1 cellular context compared by ENCODE assay signal in the genomic region with DNA sequence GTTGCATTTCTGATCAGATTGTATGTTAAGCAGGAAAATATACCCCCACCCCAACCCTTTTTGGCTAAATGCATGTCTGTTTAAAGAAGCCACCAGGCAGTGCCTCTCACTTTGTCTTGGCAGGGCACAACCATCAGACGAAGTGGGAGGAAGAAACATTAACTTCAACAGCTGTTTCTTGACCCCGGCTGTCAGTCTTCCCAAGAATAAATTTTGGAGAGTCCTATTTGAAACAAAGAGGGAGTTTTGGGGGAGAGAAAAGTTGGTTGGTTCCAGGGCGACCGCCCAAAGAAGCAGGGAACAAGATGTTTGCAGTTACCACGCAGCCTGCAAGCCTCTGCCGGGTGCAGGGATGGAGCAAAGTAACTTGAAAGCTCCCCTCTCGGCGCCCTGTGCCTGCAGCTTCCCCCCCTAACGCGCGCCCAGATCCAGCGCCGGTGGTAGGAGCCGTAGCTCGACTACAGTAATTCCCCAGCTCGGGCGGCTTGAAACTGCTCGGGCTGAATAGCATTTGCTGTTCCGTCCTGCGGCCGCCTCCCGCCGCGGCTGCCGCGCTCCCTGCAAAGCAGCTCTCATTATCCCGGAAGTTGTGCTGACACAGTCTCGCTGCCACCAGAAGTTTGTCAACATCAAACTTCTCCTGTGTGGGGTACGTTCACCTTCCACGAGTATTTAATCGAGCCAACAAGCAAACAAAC.
A peak's percentile ranks its signal among the peaks of the same experiment; 100 is the strongest.
TF ChIP-seq lines count a peak whose summit lies in the region.

No MANE protein-coding gene starts in this region.

TF ChIP-seq in IMR-90, 13 proteins besides CTCF, POLR2A, EP300 and RAD21 (continued from another document):
- TF ChIP-seq MXI1 (IDR thresholded peaks at IDR 0.05; ENCODE audit: borderline replicate concordance, low read depth, low read length) (no peak), RCOR1 (IDR thresholded peaks at IDR 0.05; ENCODE audit: insufficient replicate concordance, low read length) (peak; percentile 73), NFE2L2 (IDR thresholded peaks at IDR 0.05; ENCODE audit: low read depth, low read length) (0 out of 2 replicates have a peak, but pooled peaks have one; percentile 14), BHLHE40 (IDR thresholded peaks at IDR 0.05; ENCODE audit: low read depth, low read length) (peak; percentile 44), MAFK (IDR thresholded peaks at IDR 0.05; ENCODE audit: low read depth, low read length) (no peak), MAZ (IDR thresholded peaks at IDR 0.05; ENCODE audit: borderline replicate concordance, low read depth, low read length) (peak; percentile 96)
